In genomic region chr1:24393892-24394291, GRCh38 we compare ENCODE assay signal across 11 cellular contexts. TPM values are rescaled to one million over a fixed set of nuclear protein-coding genes. Genes with fewer than 3 reads are reported as not detected.
DNase-seq lines count a peak whose midpoint lies in the region; ATAC-seq and TF ChIP-seq lines count a peak whose summit lies in the region.
"Had no signal": no experiment of that assay in that cellular context is flagged by ENCODE, and none has a peak within 500 bp of the region (broad histone marks: within the 10 kb centered on the region; RNA-seq: fewer than 3 reads in every experiment).

No MANE protein-coding gene starts in this region.

- H3K9ac ChIP-seq in NT2/D1 (ENCODE audit: insufficient read length, low read depth): peak overlapping the region; percentile 23

- BruUV-seq in Caco-2 (replicated peaks; lab: Mats Ljungman, UMichigan): no TSS peak

- DNase-seq in EL (peak; percentile 90), NT2/D1 (ENCODE audit: low read depth, low spot score) (no peak), dedifferentiated amniotic fluid mesenchymal stem cell (ENCODE audit: extremely low spot score) (peak; percentile 62), omental fat pad (ENCODE audit: low spot score) (no peak), testis (no peak), Caco-2 (no peak), NOMO-1 (lab: John Stamatoyannopoulos, UW; ENCODE audit: unreplicated experiment in 2 of 2) (no peak)
- DNase-seq in CD8-positive, alpha-beta memory T cell: no peak
- DNase-seq: cerebellar nuclear complex, GDM1, SHP77 treated with DMSO at 0.1 percent for 48 hours had no signal

- TF ChIP-seq POLR2A in testis (IDR thresholded peaks at IDR 0.05): no peak

- peak; percentile 86 for ATAC-seq in omental fat pad (ENCODE audit: low FRiP score)

- no peak overlapping the region for H3K27ac Mint-ChIP-seq in Caco-2 (ENCODE audit: unreplicated experiment)
- H3K27ac Mint-ChIP-seq in CD8-positive, alpha-beta memory T cell: peak overlapping the region in 4 of 8 donors; percentile 19 to 95 (median 80)

- no peak overlapping the region for H3K4me3 ChIP-seq in NT2/D1 (ENCODE audit: insufficient read length, low read depth)
- no peak overlapping the region for H3K4me3 ChIP-seq in testis
- H3K4me3 ChIP-seq in Caco-2 (ENCODE audit: low read depth, low read length): no peak overlapping the region
- no peak overlapping the region for H3K4me3 ChIP-seq in CD8-positive, alpha-beta memory T cell (ENCODE audit: low read length)

- no peak for TF ChIP-seq CTCF in omental fat pad (IDR thresholded peaks at IDR 0.05)
- no peak for TF ChIP-seq CTCF in testis (IDR thresholded peaks at IDR 0.05)
- no peak for TF ChIP-seq CTCF in Caco-2 (IDR thresholded peaks at IDR 0.05; ENCODE audit: insufficient read depth in 1 of 2, low read depth in 1 of 2, low read length in 1 of 2, severe bottlenecking in 1 of 2, unreplicated experiment in 1 of 2)

- H3K4me1 ChIP-seq in NT2/D1 (ENCODE audit: insufficient read depth, insufficient read length) (peaks cover 9% of the 10 kb centered on the region), testis (peaks cover 5% of the 10 kb centered on the region), Caco-2 (0 out of 2 replicates have a peak, but pooled peaks cover 12% of the 10 kb centered on the region)
- peaks cover 33% of the 10 kb centered on the region for H3K4me1 ChIP-seq in CD8-positive, alpha-beta memory T cell (ENCODE audit: insufficient read depth, low read length)

- H3K4me3 Mint-ChIP-seq in Caco-2 (ENCODE audit: unreplicated experiment): no peak overlapping the region
- no peak overlapping the region for H3K4me3 Mint-ChIP-seq in CD8-positive, alpha-beta memory T cell

- no peak overlapping the region for H3K27ac ChIP-seq in testis
- H3K27ac ChIP-seq in CD8-positive, alpha-beta memory T cell (ENCODE audit: low read depth, low read length): no peak overlapping the region

- H3K9me3 ChIP-seq in NT2/D1 (ENCODE audit: insufficient read depth, low read length) (no peaks in the 10 kb centered on the region), testis (no peaks in the 10 kb centered on the region), Caco-2 (no peaks in the 10 kb centered on the region)
- H3K9me3 ChIP-seq in CD8-positive, alpha-beta memory T cell (ENCODE audit: low read length): no peaks in the 10 kb centered on the region

- CTCF ChIA-PET in Caco-2 (lab: Charles Lee): interaction anchor here (4.1 kb wide), 1 partner anchor 194 kb away, joined by 135 read pairs; no protein-coding TSS in a partner anchor
- CTCF ChIA-PET in CD8-positive, alpha-beta memory T cell (lab: Charles Lee): interaction anchor here (1.2 to 7.2 kb wide), 10 partner anchors 13 to 242 kb away, joined by 3 to 276 read pairs (median 34); partner anchors contain the start of genes IFNLR1 and STPG1

- H3K27me3 Mint-ChIP-seq in Caco-2 (ENCODE audit: insufficient read depth, unreplicated experiment): no peaks in the 10 kb centered on the region
- peaks cover 0 to 2% of the 10 kb centered on the region in 2 donors for H3K27me3 Mint-ChIP-seq in CD8-positive, alpha-beta memory T cell

- WGBS in testis, 2 donors: 82 to 89% methylated on average over 6 of the region's 6 CpGs

- H3K27me3 ChIP-seq in NT2/D1 (ENCODE audit: insufficient read depth, insufficient read length): no peaks in the 10 kb centered on the region
- H3K27me3 ChIP-seq in testis: no peaks in the 10 kb centered on the region
- no peaks in the 10 kb centered on the region for H3K27me3 ChIP-seq in Caco-2 (replicated peaks; ENCODE audit: control insufficient read depth, insufficient read depth, low read length)
- H3K27me3 ChIP-seq in CD8-positive, alpha-beta memory T cell (ENCODE audit: insufficient read depth, low read length, poor library complexity, severe bottlenecking): no peaks in the 10 kb centered on the region

- intact Hi-C loops in testis (cut with DNase I; ENCODE audit: low total_unique reads) (no loop called here), Caco-2 (cut with micrococcal nuclease; ENCODE audit: unreplicated experiment) (no loop called here)

- peaks cover 9% of the 10 kb centered on the region for H3K36me3 ChIP-seq in NT2/D1 (ENCODE audit: insufficient read depth, insufficient read length, low read length)
- H3K36me3 ChIP-seq in testis (ENCODE audit: low read depth, missing control alignments): no peaks in the 10 kb centered on the region
- no peaks in the 10 kb centered on the region for H3K36me3 ChIP-seq in Caco-2 (ENCODE audit: control insufficient read depth, insufficient read depth, low read length)
- H3K36me3 ChIP-seq in CD8-positive, alpha-beta memory T cell (ENCODE audit: insufficient read depth, low read length): no peaks in the 10 kb centered on the region

- H3K36me3 Mint-ChIP-seq in Caco-2 (ENCODE audit: insufficient read depth, unreplicated experiment): peaks cover 6% of the 10 kb centered on the region
- H3K36me3 Mint-ChIP-seq in CD8-positive, alpha-beta memory T cell: peaks cover 0 to 1% (median 0%) of the 10 kb centered on the region in 3 donors

- no peaks in the 10 kb centered on the region for H3K9me3 Mint-ChIP-seq in Caco-2 (ENCODE audit: unreplicated experiment)
- H3K9me3 Mint-ChIP-seq in CD8-positive, alpha-beta memory T cell: no peaks in the 10 kb centered on the region

- POLR2A ChIA-PET in Caco-2 (lab: Charles Lee): no interaction called here
- POLR2A ChIA-PET in CD8-positive, alpha-beta memory T cell (lab: Charles Lee): no interaction called here

- H3K4me1 Mint-ChIP-seq in Caco-2 (ENCODE audit: low read depth, unreplicated experiment): peaks cover 23% of the 10 kb centered on the region
- peaks cover 23 to 27% (median 25%) of the 10 kb centered on the region in 3 donors for H3K4me1 Mint-ChIP-seq in CD8-positive, alpha-beta memory T cell

RNA-seq across cellular contexts. Expression of gene STPG1, which starts 19.7 kb away (rescaled TPM):
- total RNA-seq in omental fat pad (1 to 10 TPM; 2.2 to 5.1 (median 3.5) TPM), testis (10 to 100 TPM; 25.1 to 45.9 TPM), Caco-2 (2022) (6.2 and 8.6 TPM in 2 replicates)
- polyA plus RNA-seq in testis (ENCODE audit: insufficient read depth, low read depth, low replicate concordance): 67.6 TPM
- total RNA-seq in CD8-positive, alpha-beta memory T cell: 1 to 10 TPM; 5.1 to 5.6 TPM
- polyA plus RNA-seq in CD8-positive, alpha-beta memory T cell: 4.9 TPM

RNA-seq across cellular contexts. Expression of gene NIPAL3, which starts 21.7 kb away (rescaled TPM):
- 10 to 100 TPM; 17.8 to 38.0 (median 27.0) TPM for total RNA-seq in omental fat pad
- total RNA-seq in testis: 10 to 100 TPM; 33.1 to 46.0 TPM
- 11.2 TPM for polyA plus RNA-seq in testis (ENCODE audit: insufficient read depth, low read depth, low replicate concordance)
- total RNA-seq in Caco-2 (2022): 9.2 and 9.7 TPM in 2 replicates
- 10 to 100 TPM; 31.3 to 33.2 TPM for total RNA-seq in CD8-positive, alpha-beta memory T cell
- 55.5 TPM for polyA plus RNA-seq in CD8-positive, alpha-beta memory T cell

Comparison
In these comparisons a context has a peak if more than half of its experiments do, and no peak if none do; other contexts are left out.
1. DNase-seq: peak in EL (single experiment) and dedifferentiated amniotic fluid mesenchymal stem cell (single experiment); none in NT2/D1 (single experiment), omental fat pad (single experiment), testis (single experiment), Caco-2 (0 of 2), CD8-positive, alpha-beta memory T cell (0 of 5) and NOMO-1 (0 of 2).